In the genomic region with DNA sequence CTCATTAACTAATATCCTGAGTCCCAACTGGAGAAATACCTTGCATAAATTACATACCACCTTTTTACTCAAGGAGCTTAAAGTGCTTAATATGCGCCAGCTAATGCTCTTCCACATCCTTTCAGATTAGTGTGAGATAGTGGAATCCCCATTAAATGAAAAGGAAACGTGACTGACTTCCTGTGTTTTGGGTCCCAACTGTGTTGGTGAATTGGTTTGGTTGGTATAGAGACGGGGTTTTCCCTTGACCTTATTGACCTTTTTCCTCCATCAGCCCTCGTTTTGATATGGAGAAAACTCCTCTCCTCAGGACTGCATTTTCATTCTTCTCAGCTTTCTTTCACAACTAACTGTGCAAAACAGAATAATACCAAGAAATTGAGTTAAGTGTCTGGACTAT, we compare ENCODE assay signal across 24 cellular contexts.
"Had no signal": no experiment of that assay in that cellular context is flagged by ENCODE, and none has a peak within 500 bp of the region (broad histone marks: within the 10 kb centered on the region; RNA-seq: fewer than 3 reads in every experiment).

No MANE protein-coding gene starts in this region.

- DNase-seq: activated CD4-positive, alpha-beta T cell treated with anti-CD3 and anti-CD28 coated beads, Interleukin-2, amount 10 ng/mL, durations not matched to agents 24 days and 14 days; activated CD4-positive, CD25-positive, alpha-beta regulatory T cell; activated CD8-positive, alpha-beta T cell treated with anti-CD3 and anti-CD28 coated beads for 36 hours; activated effector memory CD4-positive, alpha-beta T cell treated with Interleukin-2 at 50 U/mL for 16 hours; activated T-cell treated with anti-CD3 and anti-CD28 coated beads, Interleukin-2, amount 50 U/mL, for 4 hours; dermis blood vessel endothelial cell; endodermal cell; erythroblast; head of caudate nucleus; left ventricle myocardium superior; mucosa of descending colon; naive B cell; psoas muscle; stimulated activated CD4-positive, alpha-beta T cell treated with anti-CD3 and anti-CD28 coated beads, Interleukin-4, amount 100 ng/mL, for 1 hour; T-cell; T-helper 9 cell; upper lobe of left lung had no signal

- H3K27ac ChIP-seq: psoas muscle, thoracic aorta, upper lobe of left lung had no signal

- H3K27ac Mint-ChIP-seq: activated CD4-positive, alpha-beta T cell treated with anti-CD3 and anti-CD28 coated beads, Interleukin-2, amount 10 ng/mL, durations not matched to agents 24 days and 14 days; activated CD8-positive, alpha-beta T cell treated with anti-CD3 and anti-CD28 coated beads for 36 hours; activated naive CD4-positive, alpha-beta T cell treated with anti-CD3 and anti-CD28 coated beads, Interleukin-2, amount 50 U/mL, for 24 hours; memory B cell; T-cell had no signal

- H3K36me3 ChIP-seq: thoracic aorta had no signal

- ATAC-seq: activated CD8-positive, alpha-beta T cell treated with anti-CD3 and anti-CD28 coated beads for 36 hours; activated T-cell treated with anti-CD3 and anti-CD28 coated beads, Interleukin-2, amount 50 U/mL, for 4 hours; left ventricle myocardium superior; mucosa of descending colon; psoas muscle; sciatic nerve; SK-N-SH treated with all-trans-retinoic acid at 6 μM for 48 hours; T-cell had no signal

- H3K4me3 ChIP-seq: mucosa of descending colon, psoas muscle, smooth muscle cell, thoracic aorta, upper lobe of left lung had no signal

- H3K36me3 Mint-ChIP-seq: activated naive CD4-positive, alpha-beta T cell treated with anti-CD3 and anti-CD28 coated beads, Interleukin-2, amount 50 U/mL, for 24 hours; memory B cell; T-cell had no signal

- H3K27me3 Mint-ChIP-seq: activated CD4-positive, alpha-beta T cell treated with anti-CD3 and anti-CD28 coated beads, Interleukin-2, amount 10 ng/mL, durations not matched to agents 24 days and 14 days; activated CD8-positive, alpha-beta T cell treated with anti-CD3 and anti-CD28 coated beads for 36 hours; activated naive CD4-positive, alpha-beta T cell treated with anti-CD3 and anti-CD28 coated beads, Interleukin-2, amount 50 U/mL, for 24 hours; memory B cell; naive B cell; T-cell had no signal

- H3K4me1 ChIP-seq: psoas muscle, upper lobe of left lung had no signal

- H3K4me3 Mint-ChIP-seq: activated CD4-positive, alpha-beta T cell treated with anti-CD3 and anti-CD28 coated beads, Interleukin-2, amount 10 ng/mL, durations not matched to agents 24 days and 14 days; activated CD8-positive, alpha-beta T cell treated with anti-CD3 and anti-CD28 coated beads for 36 hours; activated naive CD4-positive, alpha-beta T cell treated with anti-CD3 and anti-CD28 coated beads, Interleukin-2, amount 50 U/mL, for 24 hours; activated T-cell treated with anti-CD3 and anti-CD28 coated beads, Interleukin-2, amount 50 U/mL, for 4 hours; endodermal cell; memory B cell; naive B cell; neural crest cell; T-cell had no signal

- H3K9me3 ChIP-seq: mucosa of descending colon, psoas muscle, thoracic aorta, upper lobe of left lung had no signal

- H3K9me3 Mint-ChIP-seq: activated CD4-positive, alpha-beta T cell treated with anti-CD3 and anti-CD28 coated beads, Interleukin-2, amount 10 ng/mL, durations not matched to agents 24 days and 14 days; activated CD8-positive, alpha-beta T cell treated with anti-CD3 and anti-CD28 coated beads for 36 hours; activated naive CD4-positive, alpha-beta T cell treated with anti-CD3 and anti-CD28 coated beads, Interleukin-2, amount 50 U/mL, for 24 hours; activated T-cell treated with anti-CD3 and anti-CD28 coated beads, Interleukin-2, amount 50 U/mL, for 4 hours; endodermal cell; memory B cell; naive B cell; neural crest cell; T-cell had no signal

- H3K27me3 ChIP-seq: upper lobe of left lung had no signal
